ENCODE assay signal across 8 cellular contexts in genomic region chr15:68821898-68822380, GRCh38. TPM values are rescaled to one million over a fixed set of nuclear protein-coding genes. Genes with fewer than 3 reads are reported as not detected.
A peak's percentile ranks its signal among the peaks of the same experiment; 100 is the strongest.
DNase-seq lines count a peak whose midpoint lies in the region; ATAC-seq and TF ChIP-seq lines count a peak whose summit lies in the region.

No MANE protein-coding gene starts in this region.

- H3K27me3 ChIP-seq in KMS-11 (ENCODE audit: insufficient read depth, low read depth) (no peaks in the 10 kb centered on the region), suprapubic skin (no peaks in the 10 kb centered on the region)

- peaks cover 29% of the 10 kb centered on the region for H3K4me1 ChIP-seq in KMS-11 (ENCODE audit: low read depth, poor library complexity, severe bottlenecking)
- peaks cover 18% of the 10 kb centered on the region for H3K4me1 ChIP-seq in suprapubic skin

- peak overlapping the region; percentile 94 for H3K27ac ChIP-seq in KMS-11
- H3K27ac ChIP-seq in suprapubic skin, result peak overlapping the region; percentile 100

- H3K4me3 Mint-ChIP-seq in Calu3 (ENCODE audit: low read depth, unreplicated experiment), result peak overlapping the region; percentile 96

- intact Hi-C loops in Calu3 (cut with micrococcal nuclease; ENCODE audit: unreplicated experiment) (no loop called here), left colon (cut with DNase I, micrococcal nuclease) (no loop called here)

- TF ChIP-seq EP300 in suprapubic skin (IDR thresholded peaks at IDR 0.05), result no peak

- peak overlapping the region; percentile 88 for H3K27ac Mint-ChIP-seq in Calu3 (ENCODE audit: unreplicated experiment)
- H3K27ac Mint-ChIP-seq in activated naive CD4-positive, alpha-beta T cell treated with anti-CD3 and anti-CD28 coated beads, Interleukin-2, amount 50 U/mL, for 72 hours, result peak overlapping the region; percentile 84 to 95

- BruUV-seq in Calu3 (replicated peaks; lab: Mats Ljungman, UMichigan), result TSS peak; percentile 29

- H3K9ac ChIP-seq in KMS-11, result peak overlapping the region; percentile 99; the same call in 1 of the 2 replicates

- peaks cover 54% of the 10 kb centered on the region for H3K36me3 Mint-ChIP-seq in Calu3 (ENCODE audit: insufficient read depth, unreplicated experiment)
- H3K36me3 Mint-ChIP-seq in activated naive CD4-positive, alpha-beta T cell treated with anti-CD3 and anti-CD28 coated beads, Interleukin-2, amount 50 U/mL, for 72 hours, result peaks cover 23 to 24% of the 10 kb centered on the region in 2 donors

- H3K79me2 ChIP-seq in KMS-11 (ENCODE audit: insufficient read depth, low read depth), result peaks cover 56% of the 10 kb centered on the region

- ATAC-seq in activated naive CD4-positive, alpha-beta T cell treated with anti-CD3 and anti-CD28 coated beads, Interleukin-2, amount 50 U/mL, for 72 hours, result no peak
- peak; percentile 19 for ATAC-seq in left colon
- ATAC-seq in GM18873 (IDR thresholded peaks at IDR 0.05; ENCODE audit: low FRiP score, unreplicated experiment), result no peak

- no peak overlapping the region for H3K4me3 ChIP-seq in KMS-11 (IDR thresholded peaks at IDR 0.05; ENCODE audit: insufficient read depth, low read depth, low read length)
- peak overlapping the region; percentile 93 for H3K4me3 ChIP-seq in suprapubic skin

- CTCF ChIA-PET in Calu3 (lab: Charles Lee), result interaction anchor here (1.1 kb wide), 1 partner anchor 103 kb away, joined by 4 read pairs; no protein-coding TSS in a partner anchor

- peaks cover 3% of the 10 kb centered on the region; the same call in 1 of the 2 replicates for H4K20me1 ChIP-seq in KMS-11 (ENCODE audit: insufficient read depth)

- no peaks in the 10 kb centered on the region for H3K9me3 Mint-ChIP-seq in Calu3 (ENCODE audit: low read depth, unreplicated experiment)
- H3K9me3 Mint-ChIP-seq in activated naive CD4-positive, alpha-beta T cell treated with anti-CD3 and anti-CD28 coated beads, Interleukin-2, amount 50 U/mL, for 72 hours, result no peaks in the 10 kb centered on the region

- peak overlapping the region; percentile 26; the same call in 1 of the 2 replicates for H2AFZ ChIP-seq in KMS-11 (ENCODE audit: low read depth)

- no peaks in the 10 kb centered on the region for H3K36me3 ChIP-seq in KMS-11 (ENCODE audit: insufficient read depth)
- no peaks in the 10 kb centered on the region for H3K36me3 ChIP-seq in suprapubic skin

- WGBS in suprapubic skin, result 7% methylated on average over 13 of the region's 13 CpGs

- H3K4me1 Mint-ChIP-seq in Calu3 (ENCODE audit: low read depth, unreplicated experiment), result peaks cover 8% of the 10 kb centered on the region

- no peaks in the 10 kb centered on the region for H3K27me3 Mint-ChIP-seq in Calu3 (ENCODE audit: unreplicated experiment)

- H3K4me2 ChIP-seq in KMS-11, result peak overlapping the region; percentile 97

- TF ChIP-seq CTCF in Calu3 (IDR thresholded peaks at IDR 0.05; ENCODE audit: unreplicated experiment) (no peak), KMS-11 (conservative IDR thresholded peaks at IDR 0.05; ENCODE audit: low read depth, low read length) (no peak), suprapubic skin (IDR thresholded peaks at IDR 0.05) (no peak)

- DNase-seq in Calu3, result peak; percentile 22
- peak in 1 of 2 donors; percentile 30 for DNase-seq in activated naive CD4-positive, alpha-beta T cell treated with anti-CD3 and anti-CD28 coated beads, Interleukin-2, amount 50 U/mL, for 72 hours (ENCODE audit: low spot score in 2 of 2)
- peak in 1 of 2 donors; percentile 38 for DNase-seq in left colon
- DNase-seq in suprapubic skin (ENCODE audit: low spot score in 2 of 2), result no peak
- no peak for DNase-seq in middle frontal gyrus (ENCODE audit: extremely low spot score, low spot score)
- no peak for DNase-seq in H4 (ENCODE audit: low spot score)

- no peak for TF ChIP-seq POLR2A in suprapubic skin (IDR thresholded peaks at IDR 0.05)

- H3K9me3 ChIP-seq in suprapubic skin, result no peaks in the 10 kb centered on the region

RNA-seq across cellular contexts. Expression of gene ANP32A, which starts 1.2 kb away (rescaled TPM):
- total RNA-seq in Calu3 (2022) (250 and 267 TPM in 2 replicates), left colon (100 to 1,000 TPM in 1 of 2 donors, 10 to 100 TPM in 1; 91.9 to 122 TPM), suprapubic skin (100 to 1,000 TPM in 1 of 4 donors, 10 to 100 TPM in 3; 25.5 to 101 (median 31.3) TPM)
- 100 to 1,000 TPM; 136 to 237 TPM for total RNA-seq in activated naive CD4-positive, alpha-beta T cell treated with anti-CD3 and anti-CD28 coated beads, Interleukin-2, amount 50 U/mL, for 72 hours
- 93.6 and 151 TPM in 2 replicates for total RNA-seq in H4 (2014; rRNA removed; shearing (Covaris generic))
